Comparison of ENCODE assay signal across 16 cellular contexts in the genomic region with DNA sequence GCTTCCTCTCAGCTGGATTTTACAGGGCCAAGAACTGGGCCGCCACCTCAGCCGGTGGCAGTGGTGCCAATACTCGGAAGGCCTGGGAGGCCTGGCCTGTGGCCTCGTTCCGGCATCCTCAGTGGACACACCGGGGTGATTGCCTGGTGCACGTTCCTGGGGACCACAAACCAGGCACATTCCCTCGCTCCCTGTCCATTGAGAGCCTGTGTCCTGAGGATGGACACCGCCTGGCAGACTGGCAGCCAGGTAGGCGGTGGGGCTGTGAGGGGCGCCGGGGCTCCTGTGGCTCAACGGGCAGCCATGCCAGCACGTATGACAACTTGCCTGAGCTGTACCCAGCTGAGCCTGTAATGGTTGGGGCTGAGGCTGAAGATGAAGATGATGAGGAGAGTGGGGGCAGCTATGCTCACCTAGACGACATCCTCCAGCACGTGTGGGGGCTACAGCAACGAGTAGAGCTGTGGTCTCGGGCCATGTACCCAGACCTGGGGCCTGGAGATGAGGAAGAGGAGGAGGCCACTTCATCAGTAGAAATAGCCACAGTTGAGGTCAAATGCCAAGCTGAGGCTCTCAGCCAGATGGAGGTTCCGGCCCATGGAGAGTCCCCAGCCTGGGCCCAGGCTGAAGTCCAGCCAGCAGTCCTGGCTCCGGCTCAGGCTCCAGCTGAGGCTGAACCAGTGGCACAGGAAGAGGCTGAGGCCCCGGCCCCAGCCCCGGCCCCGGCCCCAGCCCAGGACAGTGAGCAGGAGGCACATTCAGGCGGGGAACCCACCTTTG.
A peak's percentile ranks its signal among the peaks of the same experiment; 100 is the strongest.
DNase-seq lines count a peak whose midpoint lies in the region; ATAC-seq and TF ChIP-seq lines count a peak whose summit lies in the region.
"Had no signal": no experiment of that assay in that cellular context is flagged by ENCODE, and none has a peak within 500 bp of the region (broad histone marks: within the 10 kb centered on the region; RNA-seq: fewer than 3 reads in every experiment).

No MANE protein-coding gene starts in this region.

- TF ChIP-seq POLR2A in sigmoid colon (IDR thresholded peaks at IDR 0.05): no peak

- peaks cover under 1% of the 10 kb centered on the region for H3K36me3 Mint-ChIP-seq in chondrocyte (ENCODE audit: low read depth)
- H3K36me3 Mint-ChIP-seq: CD8-positive, alpha-beta T cell had no signal

- H3K27me3 Mint-ChIP-seq in chondrocyte (ENCODE audit: low read depth): no peaks in the 10 kb centered on the region
- H3K27me3 Mint-ChIP-seq: B cell had no signal

- no peak for TF ChIP-seq CTCF in chondrocyte (IDR thresholded peaks at IDR 0.05)
- no peak for TF ChIP-seq CTCF in sigmoid colon (IDR thresholded peaks at IDR 0.05)

- no peak for TF ChIP-seq EP300 in sigmoid colon (IDR thresholded peaks at IDR 0.05)

- no peaks in the 10 kb centered on the region for H3K4me1 Mint-ChIP-seq in chondrocyte (ENCODE audit: low read depth)
- H3K4me1 Mint-ChIP-seq: B cell had no signal

- H3K27ac Mint-ChIP-seq in chondrocyte (ENCODE audit: unreplicated experiment): no peak overlapping the region
- H3K27ac Mint-ChIP-seq: B cell; CD8-positive, alpha-beta T cell; H9 had no signal

- 94 to 96% methylated on average over 24 of the region's 24 CpGs for WGBS in sigmoid colon, 2 donors

- no peaks in the 10 kb centered on the region for H3K27me3 ChIP-seq in sigmoid colon

- intact Hi-C loops in sigmoid colon (cut with DNase I): no loop called here

- H3K4me1 ChIP-seq in sigmoid colon: no peaks in the 10 kb centered on the region
- H3K4me1 ChIP-seq: BLaER1 treated with 17β-estradiol and CSF1 and Interleukin-3, amounts not matched to agents 10 nM and 100 nM had no signal

- no peak overlapping the region for H3K27ac ChIP-seq in sigmoid colon
- H3K27ac ChIP-seq: BLaER1 treated with 17β-estradiol and CSF1 and Interleukin-3, amounts not matched to agents 10 nM and 100 nM; HL-60 had no signal

- DNase-seq in activated gamma-delta T cell (lab: John Stamatoyannopoulos, UW) (peak; percentile 8), activated gamma-delta T cell treated with Interleukin-2 at 50 U/mL for 16 hours (no peak), chondrocyte (ENCODE audit: low spot score) (peak; percentile 70), mesenteric fat pad (ENCODE audit: low spot score) (peak; percentile 73), sigmoid colon (peak; percentile 55), hepatic stellate cell (ENCODE audit: low spot score) (no peak)
- DNase-seq: Calu3; CD8-positive, alpha-beta T cell; DMS79 treated with DMSO at 0.1 percent for 48 hours; GF-D8; H9; IMR-90 had no signal

- H3K4me3 Mint-ChIP-seq in chondrocyte (ENCODE audit: unreplicated experiment): no peak overlapping the region
- H3K4me3 Mint-ChIP-seq: B cell; CD8-positive, alpha-beta T cell; H9 had no signal

- H3K36me3 ChIP-seq in sigmoid colon: no peaks in the 10 kb centered on the region

- H3K9me3 ChIP-seq in sigmoid colon: no peaks in the 10 kb centered on the region
- H3K9me3 ChIP-seq: BLaER1 treated with 17β-estradiol and CSF1 and Interleukin-3, amounts not matched to agents 10 nM and 100 nM had no signal

- ATAC-seq in HG03095 (IDR thresholded peaks at IDR 0.05; ENCODE audit: unreplicated experiment): no peak
- ATAC-seq: CD8-positive, alpha-beta T cell had no signal

- no peak overlapping the region for H3K4me3 ChIP-seq in sigmoid colon
- H3K4me3 ChIP-seq: BLaER1 treated with 17β-estradiol and CSF1 and Interleukin-3, amounts not matched to agents 10 nM and 100 nM had no signal

- H3K9me3 Mint-ChIP-seq in chondrocyte (ENCODE audit: low read depth): no peaks in the 10 kb centered on the region
- H3K9me3 Mint-ChIP-seq: CD8-positive, alpha-beta T cell had no signal

Comparison
In these comparisons a context has a peak if more than half of its experiments do, and no peak if none do; other contexts are left out.
1. DNase-seq: peak in activated gamma-delta T cell (single experiment), chondrocyte (single experiment), mesenteric fat pad (single experiment) and sigmoid colon (single experiment); none in activated gamma-delta T cell treated with Interleukin-2 at 50 U/mL for 16 hours (single experiment) and hepatic stellate cell (single experiment).